31 cellular contexts compared by ENCODE assay signal in genomic region chr4:90621080-90621479, GRCh38.
"Had no signal": no experiment of that assay in that cellular context is flagged by ENCODE, and none has a peak within 500 bp of the region (broad histone marks: within the 10 kb centered on the region; RNA-seq: fewer than 3 reads in every experiment).

No MANE protein-coding gene starts in this region.

- H3K9me3 Mint-ChIP-seq: nephron progenitor cell, neural progenitor cell had no signal

- H3K4me1 ChIP-seq: left lung, lower lobe of right lung, neural progenitor cell, parathyroid adenoma, psoas muscle, suprapubic skin, tibial artery, upper lobe of right lung had no signal

- ATAC-seq: left cardiac atrium; left lung; lower lobe of right lung; naive thymus-derived CD8-positive, alpha-beta T cell; psoas muscle; right cardiac atrium; sciatic nerve; upper lobe of right lung had no signal

- H3K9ac ChIP-seq: neural progenitor cell, parathyroid adenoma had no signal

- FAIRE-seq: keratinocyte, urothelium cell line had no signal

- H3K4me3 Mint-ChIP-seq: naive thymus-derived CD8-positive, alpha-beta T cell; nephron progenitor cell; neural progenitor cell; stimulated activated naive CD8-positive, alpha-beta T cell treated with anti-CD3 and anti-CD28 coated beads, Interleukin-15, Interleukin-2, amounts not matched to agents 100 ng/mL and 50 ng/mL, for 24 hours had no signal

- H3K4me2 ChIP-seq: neural progenitor cell had no signal

- H3K36me3 ChIP-seq: left lung, lower lobe of right lung, neural progenitor cell, neutrophil, suprapubic skin, thoracic aorta, tibial artery, upper lobe of right lung had no signal

- H3K27me3 Mint-ChIP-seq: naive thymus-derived CD8-positive, alpha-beta T cell; stimulated activated naive CD8-positive, alpha-beta T cell treated with anti-CD3 and anti-CD28 coated beads, Interleukin-15, Interleukin-2, amounts not matched to agents 100 ng/mL and 50 ng/mL, for 24 hours had no signal

- H3K27ac ChIP-seq: left lung, lower lobe of right lung, neural progenitor cell, neutrophil, parathyroid adenoma, psoas muscle, suprapubic skin, thoracic aorta, tibial artery, upper lobe of right lung had no signal

- DNase-seq: hypothalamus; kidney glomerular epithelial cell; left cardiac atrium; left lung; lower lobe of right lung; mammary epithelial cell; mesenchymal stem cell; naive thymus-derived CD8-positive, alpha-beta T cell; nephron progenitor cell; occipital lobe; psoas muscle; retina; right cardiac atrium; stimulated activated CD4-positive, alpha-beta T cell treated with anti-CD3 and anti-CD28 coated beads, Interleukin-12 subunit alpha, Interleukin-12 subunit beta, amount 100 ng/mL, for 4 hours; stimulated activated CD4-positive, alpha-beta T cell treated with anti-CD3 and anti-CD28 coated beads, Interleukin-15, amount 100 ng/mL, for 24 hours; stimulated activated CD4-positive, alpha-beta T cell treated with anti-CD3 and anti-CD28 coated beads, Interleukin-2, amount 100 ng/mL, for 24 hours; stimulated activated CD4-positive, alpha-beta T cell treated with anti-CD3 and anti-CD28 coated beads, Interleukin-4, amount 100 ng/mL, for 1 hour; stimulated activated naive CD4-positive, alpha-beta T cell; tibial artery; trophoblast cell; upper lobe of right lung had no signal

- H3K9me3 ChIP-seq: left lung, lower lobe of right lung, neutrophil, psoas muscle, suprapubic skin, thoracic aorta, tibial artery, upper lobe of right lung had no signal

- H3K4me1 Mint-ChIP-seq: naive thymus-derived CD8-positive, alpha-beta T cell; nephron progenitor cell; neural progenitor cell had no signal

- H3K79me2 ChIP-seq: parathyroid adenoma had no signal

- H3K4me3 ChIP-seq: left lung, lower lobe of right lung, neural progenitor cell, psoas muscle, skin epidermis, suprapubic skin, thoracic aorta, tibial artery, upper lobe of right lung had no signal

- H3K27ac Mint-ChIP-seq: naive thymus-derived CD8-positive, alpha-beta T cell; nephron progenitor cell; neural progenitor cell; stimulated activated naive CD8-positive, alpha-beta T cell treated with anti-CD3 and anti-CD28 coated beads, Interleukin-15, Interleukin-2, amounts not matched to agents 100 ng/mL and 50 ng/mL, for 24 hours had no signal

- H2AFZ ChIP-seq: neural progenitor cell, parathyroid adenoma had no signal

- H3K27me3 ChIP-seq: left lung, neural progenitor cell, neutrophil, suprapubic skin, tibial artery, upper lobe of right lung had no signal

- H3K36me3 Mint-ChIP-seq: naive thymus-derived CD8-positive, alpha-beta T cell; neural progenitor cell had no signal
